Comparison of ENCODE assay signal across 16 cellular contexts in the genomic region with DNA sequence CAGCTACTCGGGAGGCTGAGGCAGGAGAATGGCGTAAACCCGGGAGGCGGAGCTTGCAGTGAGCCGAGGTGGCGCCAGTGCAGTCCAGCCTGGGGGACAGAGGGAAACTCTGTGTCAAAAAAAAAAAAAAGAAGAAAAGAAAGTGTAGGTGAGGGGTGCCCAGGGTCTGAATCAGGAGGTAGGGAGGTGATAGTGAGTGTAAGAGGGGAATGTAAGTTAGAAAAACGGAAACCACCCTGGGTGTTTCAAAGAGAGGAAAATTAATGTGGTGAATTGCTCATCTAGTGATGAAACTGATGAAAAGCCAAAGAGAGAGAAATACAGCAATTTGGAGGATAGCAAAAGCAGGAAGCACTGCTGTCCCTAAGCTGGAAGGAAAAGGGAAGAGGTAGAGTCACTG.
DNase-seq lines count a peak whose midpoint lies in the region; ATAC-seq and TF ChIP-seq lines count a peak whose summit lies in the region.
"Had no signal": no experiment of that assay in that cellular context is flagged by ENCODE, and none has a peak within 500 bp of the region (broad histone marks: within the 10 kb centered on the region; RNA-seq: fewer than 3 reads in every experiment).

No MANE protein-coding gene starts in this region.

- intact Hi-C loops in activated CD4-positive, alpha-beta T cell treated with anti-CD3 and anti-CD28 coated beads for 36 hours (cut with DNase I, micrococcal nuclease): loop anchor here in 1 of 2 experiments (1.0 to 2.0 kb wide), 2 partner anchors 10 to 40 kb away; no protein-coding TSS in a partner anchor
- intact Hi-C loops in natural killer cell (cut with micrococcal nuclease): no loop called here

- no peaks in the 10 kb centered on the region for H3K36me3 Mint-ChIP-seq in activated CD4-positive, alpha-beta T cell treated with anti-CD3 and anti-CD28 coated beads for 36 hours (ENCODE audit: low read depth)
- H3K36me3 Mint-ChIP-seq in activated CD8-positive, alpha-beta T cell treated with anti-CD3 and anti-CD28 coated beads, Interleukin-2, amount 10 ng/mL, durations not matched to agents 7 days and 5 days (ENCODE audit: low read depth): no peaks in the 10 kb centered on the region
- H3K36me3 Mint-ChIP-seq in naive thymus-derived CD8-positive, alpha-beta T cell: no peaks in the 10 kb centered on the region
- H3K36me3 Mint-ChIP-seq in natural killer cell: no peaks in the 10 kb centered on the region

- no peaks in the 10 kb centered on the region for H3K27me3 ChIP-seq in HAP-1 (ENCODE audit: low read depth)

- peaks cover 27% of the 10 kb centered on the region for H3K4me1 Mint-ChIP-seq in activated CD4-positive, alpha-beta T cell treated with anti-CD3 and anti-CD28 coated beads for 36 hours
- peaks cover 16% of the 10 kb centered on the region for H3K4me1 Mint-ChIP-seq in activated CD8-positive, alpha-beta T cell treated with anti-CD3 and anti-CD28 coated beads, Interleukin-2, amount 10 ng/mL, durations not matched to agents 7 days and 5 days (ENCODE audit: low read depth)
- H3K4me1 Mint-ChIP-seq in naive thymus-derived CD8-positive, alpha-beta T cell: peaks cover 22 to 47% (median 29%) of the 10 kb centered on the region in 4 donors
- H3K4me1 Mint-ChIP-seq in natural killer cell: peaks cover 0 to 7% of the 10 kb centered on the region in 2 donors

- no peak overlapping the region for H3K4me3 Mint-ChIP-seq in activated CD4-positive, alpha-beta T cell treated with anti-CD3 and anti-CD28 coated beads for 36 hours
- H3K4me3 Mint-ChIP-seq in activated CD8-positive, alpha-beta T cell treated with anti-CD3 and anti-CD28 coated beads, Interleukin-2, amount 10 ng/mL, durations not matched to agents 7 days and 5 days: no peak overlapping the region
- H3K4me3 Mint-ChIP-seq in naive thymus-derived CD8-positive, alpha-beta T cell: peak overlapping the region in 4 of 10 donors; percentile 0 to 43 (median 9)
- no peak overlapping the region for H3K4me3 Mint-ChIP-seq in natural killer cell

- H3K9me3 Mint-ChIP-seq in activated CD4-positive, alpha-beta T cell treated with anti-CD3 and anti-CD28 coated beads for 36 hours (ENCODE audit: low read depth): peaks cover 1% of the 10 kb centered on the region
- no peaks in the 10 kb centered on the region for H3K9me3 Mint-ChIP-seq in activated CD8-positive, alpha-beta T cell treated with anti-CD3 and anti-CD28 coated beads, Interleukin-2, amount 10 ng/mL, durations not matched to agents 7 days and 5 days (ENCODE audit: insufficient read depth)
- no peaks in the 10 kb centered on the region for H3K9me3 Mint-ChIP-seq in naive thymus-derived CD8-positive, alpha-beta T cell
- no peaks in the 10 kb centered on the region for H3K9me3 Mint-ChIP-seq in natural killer cell

- H3K36me3 ChIP-seq in HAP-1 (replicated peaks): no peaks in the 10 kb centered on the region

- POLR2A ChIA-PET in activated CD4-positive, alpha-beta T cell treated with anti-CD3 and anti-CD28 coated beads for 36 hours (lab: Charles Lee): no interaction called here
- POLR2A ChIA-PET in activated CD8-positive, alpha-beta T cell treated with anti-CD3 and anti-CD28 coated beads, Interleukin-2, amount 10 ng/mL, durations not matched to agents 7 days and 5 days (lab: Charles Lee): no interaction called here
- POLR2A ChIA-PET in naive thymus-derived CD8-positive, alpha-beta T cell (lab: Charles Lee): interaction anchor here (0.7 kb wide), 1 partner anchor 453 kb away, joined by 3 read pairs; no protein-coding TSS in a partner anchor

- H3K27ac Mint-ChIP-seq in activated CD4-positive, alpha-beta T cell treated with anti-CD3 and anti-CD28 coated beads for 36 hours: peak overlapping the region; percentile 84
- H3K27ac Mint-ChIP-seq in activated CD8-positive, alpha-beta T cell treated with anti-CD3 and anti-CD28 coated beads, Interleukin-2, amount 10 ng/mL, durations not matched to agents 7 days and 5 days: no peak overlapping the region
- H3K27ac Mint-ChIP-seq in naive thymus-derived CD8-positive, alpha-beta T cell: peak overlapping the region in 8 of 10 donors; percentile 1 to 90 (median 42)
- no peak overlapping the region for H3K27ac Mint-ChIP-seq in natural killer cell

- ATAC-seq in activated CD4-positive, alpha-beta T cell treated with anti-CD3 and anti-CD28 coated beads for 36 hours: peak; percentile 94
- peak; percentile 48 for ATAC-seq in activated CD8-positive, alpha-beta T cell treated with anti-CD3 and anti-CD28 coated beads, Interleukin-2, amount 10 ng/mL, durations not matched to agents 7 days and 5 days
- peak in 1 of 2 donors; percentile 33 for ATAC-seq in naive thymus-derived CD8-positive, alpha-beta T cell
- ATAC-seq in natural killer cell: no peak
- no peak for ATAC-seq in HG03520 (IDR thresholded peaks at IDR 0.05; ENCODE audit: unreplicated experiment)

- H3K9me3 ChIP-seq in HAP-1: no peaks in the 10 kb centered on the region

- H3K27me3 Mint-ChIP-seq in activated CD4-positive, alpha-beta T cell treated with anti-CD3 and anti-CD28 coated beads for 36 hours: no peaks in the 10 kb centered on the region
- no peaks in the 10 kb centered on the region for H3K27me3 Mint-ChIP-seq in activated CD8-positive, alpha-beta T cell treated with anti-CD3 and anti-CD28 coated beads, Interleukin-2, amount 10 ng/mL, durations not matched to agents 7 days and 5 days (ENCODE audit: low read depth)
- no peaks in the 10 kb centered on the region for H3K27me3 Mint-ChIP-seq in naive thymus-derived CD8-positive, alpha-beta T cell
- peaks cover 5 to 7% of the 10 kb centered on the region in 2 donors for H3K27me3 Mint-ChIP-seq in natural killer cell (ENCODE audit: low read depth in 2 of 2)

- CTCF ChIA-PET in activated CD4-positive, alpha-beta T cell treated with anti-CD3 and anti-CD28 coated beads for 36 hours (lab: Charles Lee): no interaction called here
- CTCF ChIA-PET in activated CD8-positive, alpha-beta T cell treated with anti-CD3 and anti-CD28 coated beads, Interleukin-2, amount 10 ng/mL, durations not matched to agents 7 days and 5 days (lab: Charles Lee): interaction anchor here (1.4 kb wide), 1 partner anchor 20 kb away, joined by 3 read pairs; no protein-coding TSS in a partner anchor

- peak; percentile 37 for DNase-seq in activated CD4-positive, alpha-beta T cell treated with anti-CD3 and anti-CD28 coated beads for 36 hours
- DNase-seq in activated CD4-positive, alpha-beta T cell treated with anti-CD3 and anti-CD28 coated beads, Interleukin-2, amount 50 U/mL, for 4 hours: no peak
- DNase-seq in MV-4-11 (lab: John Stamatoyannopoulos, UW): peak; percentile 25
- no peak for DNase-seq in activated CD8-positive, alpha-beta T cell treated with anti-CD3 and anti-CD28 coated beads, Interleukin-2, amount 10 ng/mL, durations not matched to agents 7 days and 5 days
- DNase-seq in naive thymus-derived CD8-positive, alpha-beta T cell: no peak
- no peak for DNase-seq in natural killer cell
- no peak for DNase-seq in HAP-1 (ENCODE audit: low spot score in 2 of 2)
- DNase-seq: C1 segment of cervical spinal cord, DMS153, H7, Karpas-422, MM.1S, NCI-H1436 treated with DMSO at 0.1 percent for 48 hours, NCI-H2081, NCI-H524 had no signal

- H3K4me1 ChIP-seq in HAP-1: no peaks in the 10 kb centered on the region

- in situ Hi-C loops in HAP-1 (cut with MboI; ENCODE audit: low sequenced_read_pairs): no loop called here

- no peak overlapping the region for H3K4me3 ChIP-seq in HAP-1

- TF ChIP-seq CTCF in natural killer cell (IDR thresholded peaks at IDR 0.05): no peak

Comparison
In these comparisons a context has a peak if more than half of its experiments do, and no peak if none do; other contexts are left out.
1. DNase-seq: peak in activated CD4-positive, alpha-beta T cell treated with anti-CD3 and anti-CD28 coated beads for 36 hours (single experiment) and MV-4-11 (single experiment); none in activated CD4-positive, alpha-beta T cell treated with anti-CD3 and anti-CD28 coated beads, Interleukin-2, amount 50 U/mL, for 4 hours (0 of 2), activated CD8-positive, alpha-beta T cell treated with anti-CD3 and anti-CD28 coated beads, Interleukin-2, amount 10 ng/mL, durations not matched to agents 7 days and 5 days (single experiment), naive thymus-derived CD8-positive, alpha-beta T cell (0 of 10), natural killer cell (single experiment) and HAP-1 (0 of 2).
2. ATAC-seq: peak in activated CD4-positive, alpha-beta T cell treated with anti-CD3 and anti-CD28 coated beads for 36 hours (single experiment) and activated CD8-positive, alpha-beta T cell treated with anti-CD3 and anti-CD28 coated beads, Interleukin-2, amount 10 ng/mL, durations not matched to agents 7 days and 5 days (single experiment); none in natural killer cell (0 of 3) and HG03520 (single experiment).
3. H3K27ac Mint-ChIP-seq: peak in activated CD4-positive, alpha-beta T cell treated with anti-CD3 and anti-CD28 coated beads for 36 hours (single experiment) and naive thymus-derived CD8-positive, alpha-beta T cell (8 of 10); none in activated CD8-positive, alpha-beta T cell treated with anti-CD3 and anti-CD28 coated beads, Interleukin-2, amount 10 ng/mL, durations not matched to agents 7 days and 5 days (single experiment) and natural killer cell (0 of 2).